ENCODE assay signal across 1 cellular context in the genomic region with DNA sequence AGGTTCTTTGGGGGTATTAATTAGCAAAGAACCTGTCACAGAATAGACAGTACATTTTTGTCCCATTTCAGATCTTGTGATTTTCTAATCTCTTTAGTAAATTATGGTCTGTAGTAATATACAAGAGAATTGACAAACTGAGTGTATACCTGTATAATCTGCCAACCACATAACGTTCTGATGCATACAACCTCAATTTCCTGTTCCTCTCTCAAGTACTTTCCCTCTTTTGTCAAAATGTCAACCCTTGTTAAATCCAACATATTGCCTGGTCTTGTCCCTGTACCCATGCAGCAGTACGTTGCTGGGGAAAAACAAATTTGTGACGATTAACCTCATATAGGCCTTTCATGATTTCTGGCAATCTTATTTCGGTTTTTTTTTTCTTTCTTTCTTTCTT.
TF ChIP-seq lines count a peak whose summit lies in the region.

No MANE protein-coding gene starts in this region.

TF ChIP-seq in GM23338, 12 proteins besides CTCF, POLR2A, EP300 and RAD21 (continued from another document):
- TF ChIP-seq, protein P1, sequence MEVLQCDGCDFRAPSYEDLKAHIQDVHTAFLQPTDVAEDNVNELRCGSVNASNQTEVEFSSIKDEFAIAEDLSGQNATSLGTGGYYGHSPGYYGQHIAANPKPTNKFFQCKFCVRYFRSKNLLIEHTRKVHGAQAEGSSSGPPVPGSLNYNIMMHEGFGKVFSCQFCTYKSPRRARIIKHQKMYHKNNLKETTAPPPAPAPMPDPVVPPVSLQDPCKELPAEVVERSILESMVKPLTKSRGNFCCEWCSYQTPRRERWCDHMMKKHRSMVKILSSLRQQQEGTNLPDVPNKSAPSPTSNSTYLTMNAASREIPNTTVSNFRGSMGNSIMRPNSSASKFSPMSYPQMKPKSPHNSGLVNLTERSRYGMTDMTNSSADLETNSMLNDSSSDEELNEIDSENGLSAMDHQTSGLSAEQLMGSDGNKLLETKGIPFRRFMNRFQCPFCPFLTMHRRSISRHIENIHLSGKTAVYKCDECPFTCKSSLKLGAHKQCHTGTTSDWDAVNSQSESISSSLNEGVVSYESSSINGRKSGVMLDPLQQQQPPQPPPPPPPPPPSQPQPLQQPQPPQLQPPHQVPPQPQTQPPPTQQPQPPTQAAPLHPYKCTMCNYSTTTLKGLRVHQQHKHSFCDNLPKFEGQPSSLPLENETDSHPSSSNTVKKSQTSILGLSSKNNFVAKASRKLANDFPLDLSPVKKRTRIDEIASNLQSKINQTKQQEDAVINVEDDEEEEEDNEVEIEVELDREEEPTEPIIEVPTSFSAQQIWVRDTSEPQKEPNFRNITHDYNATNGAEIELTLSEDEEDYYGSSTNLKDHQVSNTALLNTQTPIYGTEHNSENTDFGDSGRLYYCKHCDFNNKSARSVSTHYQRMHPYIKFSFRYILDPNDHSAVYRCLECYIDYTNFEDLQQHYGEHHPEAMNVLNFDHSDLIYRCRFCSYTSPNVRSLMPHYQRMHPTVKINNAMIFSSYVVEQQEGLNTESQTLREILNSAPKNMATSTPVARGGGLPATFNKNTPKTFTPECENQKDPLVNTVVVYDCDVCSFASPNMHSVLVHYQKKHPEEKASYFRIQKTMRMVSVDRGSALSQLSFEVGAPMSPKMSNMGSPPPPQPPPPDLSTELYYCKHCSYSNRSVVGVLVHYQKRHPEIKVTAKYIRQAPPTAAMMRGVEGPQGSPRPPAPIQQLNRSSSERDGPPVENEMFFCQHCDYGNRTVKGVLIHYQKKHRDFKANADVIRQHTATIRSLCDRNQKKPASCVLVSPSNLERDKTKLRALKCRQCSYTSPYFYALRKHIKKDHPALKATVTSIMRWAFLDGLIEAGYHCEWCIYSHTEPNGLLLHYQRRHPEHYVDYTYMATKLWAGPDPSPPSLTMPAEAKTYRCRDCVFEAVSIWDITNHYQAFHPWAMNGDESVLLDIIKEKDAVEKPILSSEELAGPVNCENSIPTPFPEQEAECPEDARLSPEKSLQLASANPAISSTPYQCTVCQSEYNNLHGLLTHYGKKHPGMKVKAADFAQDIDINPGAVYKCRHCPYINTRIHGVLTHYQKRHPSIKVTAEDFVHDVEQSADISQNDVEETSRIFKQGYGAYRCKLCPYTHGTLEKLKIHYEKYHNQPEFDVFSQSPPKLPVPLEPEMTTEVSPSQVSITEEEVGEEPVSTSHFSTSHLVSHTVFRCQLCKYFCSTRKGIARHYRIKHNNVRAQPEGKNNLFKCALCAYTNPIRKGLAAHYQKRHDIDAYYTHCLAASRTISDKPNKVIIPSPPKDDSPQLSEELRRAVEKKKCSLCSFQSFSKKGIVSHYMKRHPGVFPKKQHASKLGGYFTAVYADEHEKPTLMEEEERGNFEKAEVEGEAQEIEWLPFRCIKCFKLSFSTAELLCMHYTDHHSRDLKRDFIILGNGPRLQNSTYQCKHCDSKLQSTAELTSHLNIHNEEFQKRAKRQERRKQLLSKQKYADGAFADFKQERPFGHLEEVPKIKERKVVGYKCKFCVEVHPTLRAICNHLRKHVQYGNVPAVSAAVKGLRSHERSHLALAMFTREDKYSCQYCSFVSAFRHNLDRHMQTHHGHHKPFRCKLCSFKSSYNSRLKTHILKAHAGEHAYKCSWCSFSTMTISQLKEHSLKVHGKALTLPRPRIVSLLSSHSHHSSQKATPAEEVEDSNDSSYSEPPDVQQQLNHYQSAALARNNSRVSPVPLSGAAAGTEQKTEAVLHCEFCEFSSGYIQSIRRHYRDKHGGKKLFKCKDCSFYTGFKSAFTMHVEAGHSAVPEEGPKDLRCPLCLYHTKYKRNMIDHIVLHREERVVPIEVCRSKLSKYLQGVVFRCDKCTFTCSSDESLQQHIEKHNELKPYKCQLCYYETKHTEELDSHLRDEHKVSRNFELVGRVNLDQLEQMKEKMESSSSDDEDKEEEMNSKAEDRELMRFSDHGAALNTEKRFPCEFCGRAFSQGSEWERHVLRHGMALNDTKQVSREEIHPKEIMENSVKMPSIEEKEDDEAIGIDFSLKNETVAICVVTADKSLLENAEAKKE (CRISPR knock-in tag; IDR thresholded peaks at IDR 0.05): no peak
- TF ChIP-seq EZH2phosphoT487 (IDR thresholded peaks at IDR 0.05; ENCODE audit: unreplicated experiment) (no peak), NANOG (IDR thresholded peaks at IDR 0.05; ENCODE audit: borderline replicate concordance) (no peak), ZNF331 (CRISPR knock-in tag; IDR thresholded peaks at IDR 0.05; ENCODE audit: low read depth) (no peak)
